ENCODE assay signal across 25 cellular contexts in the genomic region with DNA sequence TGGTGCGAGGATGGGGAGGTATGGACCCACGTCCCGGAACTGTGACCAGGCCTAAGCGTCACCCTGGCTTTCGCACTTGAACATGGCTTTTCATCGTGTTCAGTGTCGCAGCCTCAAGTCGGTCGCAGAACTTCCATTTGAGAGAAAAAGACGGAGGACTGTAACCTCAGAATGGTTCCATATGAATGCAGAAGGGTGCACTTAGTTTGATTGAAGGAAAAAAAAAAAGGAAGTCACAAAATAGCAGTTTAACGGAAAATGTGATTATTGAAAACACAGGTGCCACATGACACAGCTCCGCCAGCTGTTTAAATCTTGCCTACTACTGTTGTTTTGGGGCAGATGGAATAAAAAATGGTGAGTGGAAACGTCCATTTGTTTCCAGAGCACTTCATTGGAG. TPM values are rescaled to one million over a fixed set of nuclear protein-coding genes. Genes with fewer than 3 reads are reported as not detected.
DNase-seq lines count a peak whose midpoint lies in the region; ATAC-seq and TF ChIP-seq lines count a peak whose summit lies in the region.
"Had no signal": no experiment of that assay in that cellular context is flagged by ENCODE, and none has a peak within 500 bp of the region (broad histone marks: within the 10 kb centered on the region; RNA-seq: fewer than 3 reads in every experiment).

No MANE protein-coding gene starts in this region.

- intact Hi-C loops in activated T-helper 1 cell treated with anti-CD3 and anti-CD28 coated beads, Interleukin-12 subunit alpha, Interleukin-12 subunit beta, Interleukin-2, Interleukin-4 antibody, amounts not matched to agents 30 ng/mL and 10 ng/mL and 1 ng/mL, durations not matched to agents 14 hours and 24 hours and 36 hours (cut with micrococcal nuclease) = loop anchor here (5.0 kb wide), 1 partner anchor 36 kb away; the partner anchor contains the start of genes CRAMP1 and IFT140
- intact Hi-C loops in CD4-positive, alpha-beta memory T cell (cut with micrococcal nuclease) = no loop called here

- no peak for TF ChIP-seq CTCF in HL-60 (IDR thresholded peaks at IDR 0.05; ENCODE audit: insufficient read depth, low read length)
- no peak for TF ChIP-seq CTCF in GM20000 (IDR thresholded peaks at IDR 0.05; ENCODE audit: extremely low read depth, missing control alignments)

- peak; percentile 63 to 66 for DNase-seq in HL-60 (ENCODE audit: low read depth in 1 of 2, low spot score in 1 of 2)
- peak; percentile 19 to 66 for DNase-seq in NOMO-1 (lab: John Stamatoyannopoulos, UW; ENCODE audit: unreplicated experiment in 2 of 2)
- no peak for DNase-seq in activated T-helper 1 cell treated with anti-CD3 and anti-CD28 coated beads, Interleukin-12 subunit alpha, Interleukin-12 subunit beta, Interleukin-2, Interleukin-4 antibody, amounts not matched to agents 30 ng/mL and 10 ng/mL and 1 ng/mL, durations not matched to agents 14 hours and 24 hours and 36 hours (ENCODE audit: low spot score)
- DNase-seq in stimulated activated naive B cell treated with anti-CD40 and anti-IgM and Interleukin-4, amounts not matched to agents 10 μg/mL and 1 μg/mL and 100 μg/mL, for 72 hours = no peak
- no peak for DNase-seq in CD4-positive, alpha-beta memory T cell
- DNase-seq in cortex of kidney (lab: John Stamatoyannopoulos, UW) = no peak
- no peak for DNase-seq in GM20000 (ENCODE audit: low spot score)
- DNase-seq: activated CD4-positive, CD25-positive, alpha-beta regulatory T cell treated with anti-CD3 and anti-CD28 coated beads, Interleukin-2, amount 50 U/mL, for 72 hours; activated CD8-positive, alpha-beta T cell treated with anti-CD3 and anti-CD28 coated beads, Interleukin-2, amount 10 ng/mL, durations not matched to agents 7 days and 5 days; activated T-cell treated with anti-CD3 and anti-CD28 coated beads for 4 hours; colonic mucosa; DMS153; GDM1; mucosa of descending colon; NCI-H1694 treated with DMSO at 0.1 percent for 48 hours; NCI-H2227 treated with DMSO at 0.1 percent for 48 hours; NCI-H69; right lobe of liver; stimulated activated CD4-positive, alpha-beta T cell treated with anti-CD3 and anti-CD28 coated beads, Interleukin-12 subunit alpha, Interleukin-12 subunit beta, amount 100 ng/mL, for 4 hours; stimulated activated CD4-positive, alpha-beta T cell treated with anti-CD3 and anti-CD28 coated beads, Interleukin-4, amount 100 ng/mL, for 24 hours; stimulated activated naive CD8-positive, alpha-beta T cell treated with anti-CD3 and anti-CD28 coated beads, Interleukin-15, amount 100 ng/mL, for 72 hours; T-helper 9 cell; tibial artery had no signal

- no peaks in the 10 kb centered on the region for H3K9me3 ChIP-seq in CD4-positive, alpha-beta memory T cell (ENCODE audit: control insufficient read depth in 1 of 2, low read length in 2 of 2)
- H3K9me3 ChIP-seq: colonic mucosa, mucosa of descending colon, right lobe of liver, tibial artery had no signal

- H3K36me3 Mint-ChIP-seq in activated T-helper 1 cell treated with anti-CD3 and anti-CD28 coated beads, Interleukin-12 subunit alpha, Interleukin-12 subunit beta, Interleukin-2, Interleukin-4 antibody, amounts not matched to agents 30 ng/mL and 10 ng/mL and 1 ng/mL, durations not matched to agents 14 hours and 24 hours and 36 hours (ENCODE audit: low read depth) = peaks cover 57% of the 10 kb centered on the region
- peaks cover 66 to 75% of the 10 kb centered on the region in 2 donors for H3K36me3 Mint-ChIP-seq in stimulated activated naive B cell treated with anti-CD40 and anti-IgM and Interleukin-4, amounts not matched to agents 10 μg/mL and 1 μg/mL and 100 μg/mL, for 72 hours
- peaks cover 45 to 51% of the 10 kb centered on the region in 2 donors for H3K36me3 Mint-ChIP-seq in CD4-positive, alpha-beta memory T cell

- peak; percentile 73 to 76 for ATAC-seq in stimulated activated naive B cell treated with anti-CD40 and anti-IgM and Interleukin-4, amounts not matched to agents 10 μg/mL and 1 μg/mL and 100 μg/mL, for 72 hours (replicated peaks)
- ATAC-seq: activated CD8-positive, alpha-beta T cell treated with anti-CD3 and anti-CD28 coated beads, Interleukin-2, amount 10 ng/mL, durations not matched to agents 7 days and 5 days; mucosa of descending colon; right lobe of liver; Right ventricle myocardium inferior; stimulated activated naive CD8-positive, alpha-beta T cell treated with anti-CD3 and anti-CD28 coated beads, Interleukin-15, amount 100 ng/mL, for 72 hours had no signal

- no peak overlapping the region for H3K4me3 Mint-ChIP-seq in activated T-helper 1 cell treated with anti-CD3 and anti-CD28 coated beads, Interleukin-12 subunit alpha, Interleukin-12 subunit beta, Interleukin-2, Interleukin-4 antibody, amounts not matched to agents 30 ng/mL and 10 ng/mL and 1 ng/mL, durations not matched to agents 14 hours and 24 hours and 36 hours
- peak overlapping the region; percentile 8 to 39 for H3K4me3 Mint-ChIP-seq in stimulated activated naive B cell treated with anti-CD40 and anti-IgM and Interleukin-4, amounts not matched to agents 10 μg/mL and 1 μg/mL and 100 μg/mL, for 72 hours
- H3K4me3 Mint-ChIP-seq in CD4-positive, alpha-beta memory T cell = no peak overlapping the region
- H3K4me3 Mint-ChIP-seq: activated CD8-positive, alpha-beta T cell treated with anti-CD3 and anti-CD28 coated beads, Interleukin-2, amount 10 ng/mL, durations not matched to agents 7 days and 5 days; neural progenitor cell; stimulated activated naive CD8-positive, alpha-beta T cell treated with anti-CD3 and anti-CD28 coated beads, Interleukin-15, amount 100 ng/mL, for 72 hours had no signal

- peaks cover 22% of the 10 kb centered on the region for H3K36me3 ChIP-seq in CD4-positive, alpha-beta memory T cell (ENCODE audit: insufficient read depth, low read length)
- H3K36me3 ChIP-seq: colonic mucosa had no signal

- no peaks in the 10 kb centered on the region for H3K9me3 Mint-ChIP-seq in activated T-helper 1 cell treated with anti-CD3 and anti-CD28 coated beads, Interleukin-12 subunit alpha, Interleukin-12 subunit beta, Interleukin-2, Interleukin-4 antibody, amounts not matched to agents 30 ng/mL and 10 ng/mL and 1 ng/mL, durations not matched to agents 14 hours and 24 hours and 36 hours
- H3K9me3 Mint-ChIP-seq in stimulated activated naive B cell treated with anti-CD40 and anti-IgM and Interleukin-4, amounts not matched to agents 10 μg/mL and 1 μg/mL and 100 μg/mL, for 72 hours = peaks cover 0 to 2% of the 10 kb centered on the region in 2 donors
- peaks cover 0 to 2% (median 0%) of the 10 kb centered on the region in 8 donors for H3K9me3 Mint-ChIP-seq in CD4-positive, alpha-beta memory T cell
- H3K9me3 Mint-ChIP-seq: neural progenitor cell; stimulated activated naive CD8-positive, alpha-beta T cell treated with anti-CD3 and anti-CD28 coated beads, Interleukin-15, amount 100 ng/mL, for 72 hours had no signal

- CTCF ChIA-PET in CD4-positive, alpha-beta memory T cell (lab: Charles Lee; ENCODE audit: partially characterized antibody) = interaction anchor here (1.2 kb wide), 1 partner anchor 57 kb away, joined by 4 read pairs; no protein-coding TSS in a partner anchor

- H3K27me3 ChIP-seq in HL-60 (ENCODE audit: insufficient read depth, poor library complexity, severe bottlenecking) = no peaks in the 10 kb centered on the region
- no peaks in the 10 kb centered on the region for H3K27me3 ChIP-seq in CD4-positive, alpha-beta memory T cell (ENCODE audit: insufficient read depth, low read length)
- H3K27me3 ChIP-seq: colonic mucosa, neural progenitor cell, right lobe of liver, tibial artery had no signal

- no peak overlapping the region for H3K4me3 ChIP-seq in HL-60 (replicated peaks; ENCODE audit: insufficient read depth, low read length)
- H3K4me3 ChIP-seq in CD4-positive, alpha-beta memory T cell (ENCODE audit: low read length in 2 of 2) = no peak overlapping the region
- H3K4me3 ChIP-seq: colonic mucosa, mucosa of descending colon, neural progenitor cell, right lobe of liver, tibial artery had no signal

- peaks cover 14% of the 10 kb centered on the region for H3K4me1 ChIP-seq in CD4-positive, alpha-beta memory T cell (ENCODE audit: insufficient read depth, low read length)
- H3K4me1 ChIP-seq: colonic mucosa, right lobe of liver, tibial artery had no signal

- peak overlapping the region; percentile 90 for H3K27ac ChIP-seq in HL-60 (replicated peaks)
- H3K27ac ChIP-seq in CD4-positive, alpha-beta memory T cell (ENCODE audit: low read depth, low read length) = no peak overlapping the region
- H3K27ac ChIP-seq: colonic mucosa, neural progenitor cell, right lobe of liver, tibial artery had no signal

- H3K27me3 Mint-ChIP-seq in activated T-helper 1 cell treated with anti-CD3 and anti-CD28 coated beads, Interleukin-12 subunit alpha, Interleukin-12 subunit beta, Interleukin-2, Interleukin-4 antibody, amounts not matched to agents 30 ng/mL and 10 ng/mL and 1 ng/mL, durations not matched to agents 14 hours and 24 hours and 36 hours (ENCODE audit: insufficient read depth) = no peaks in the 10 kb centered on the region
- H3K27me3 Mint-ChIP-seq in stimulated activated naive B cell treated with anti-CD40 and anti-IgM and Interleukin-4, amounts not matched to agents 10 μg/mL and 1 μg/mL and 100 μg/mL, for 72 hours = no peaks in the 10 kb centered on the region
- no peaks in the 10 kb centered on the region for H3K27me3 Mint-ChIP-seq in CD4-positive, alpha-beta memory T cell
- H3K27me3 Mint-ChIP-seq: stimulated activated naive CD8-positive, alpha-beta T cell treated with anti-CD3 and anti-CD28 coated beads, Interleukin-15, amount 100 ng/mL, for 72 hours had no signal

- POLR2A ChIA-PET in CD4-positive, alpha-beta memory T cell (lab: Charles Lee; ENCODE audit: partially characterized antibody) = no interaction called here

- H3K4me1 Mint-ChIP-seq in activated T-helper 1 cell treated with anti-CD3 and anti-CD28 coated beads, Interleukin-12 subunit alpha, Interleukin-12 subunit beta, Interleukin-2, Interleukin-4 antibody, amounts not matched to agents 30 ng/mL and 10 ng/mL and 1 ng/mL, durations not matched to agents 14 hours and 24 hours and 36 hours (ENCODE audit: low read depth) = peaks cover 23% of the 10 kb centered on the region
- H3K4me1 Mint-ChIP-seq in stimulated activated naive B cell treated with anti-CD40 and anti-IgM and Interleukin-4, amounts not matched to agents 10 μg/mL and 1 μg/mL and 100 μg/mL, for 72 hours = peaks cover 50 to 62% of the 10 kb centered on the region in 2 donors
- peaks cover 17 to 33% (median 23%) of the 10 kb centered on the region in 4 donors for H3K4me1 Mint-ChIP-seq in CD4-positive, alpha-beta memory T cell

- H3K27ac Mint-ChIP-seq in activated T-helper 1 cell treated with anti-CD3 and anti-CD28 coated beads, Interleukin-12 subunit alpha, Interleukin-12 subunit beta, Interleukin-2, Interleukin-4 antibody, amounts not matched to agents 30 ng/mL and 10 ng/mL and 1 ng/mL, durations not matched to agents 14 hours and 24 hours and 36 hours = peak overlapping the region; percentile 23
- peak overlapping the region; percentile 84 for H3K27ac Mint-ChIP-seq in stimulated activated naive B cell treated with anti-CD40 and anti-IgM and Interleukin-4, amounts not matched to agents 10 μg/mL and 1 μg/mL and 100 μg/mL, for 72 hours
- H3K27ac Mint-ChIP-seq in CD4-positive, alpha-beta memory T cell = peak overlapping the region in 1 of 7 donors; percentile 37
- H3K27ac Mint-ChIP-seq: activated CD8-positive, alpha-beta T cell treated with anti-CD3 and anti-CD28 coated beads, Interleukin-2, amount 10 ng/mL, durations not matched to agents 7 days and 5 days; neural progenitor cell had no signal

RNA-seq across cellular contexts. Expression of gene JPT2, which starts 30.2 kb away (rescaled TPM):
- 106 and 119 TPM in 2 replicates for total RNA-seq in activated T-helper 1 cell treated with anti-CD3 and anti-CD28 coated beads, Interleukin-12 subunit alpha, Interleukin-12 subunit beta, Interleukin-2, Interleukin-4 antibody, amounts not matched to agents 30 ng/mL and 10 ng/mL and 1 ng/mL, durations not matched to agents 14 hours and 24 hours and 36 hours
- total RNA-seq in CD4-positive, alpha-beta memory T cell = 10 to 100 TPM; 38.1 to 43.1 TPM
- 10 to 100 TPM in 1 of 2 donors, 1 to 10 TPM in 1; 4.8 to 10.7 TPM for polyA plus RNA-seq in CD4-positive, alpha-beta memory T cell

RNA-seq across cellular contexts. Expression of gene CRAMP1, which starts 35.7 kb away (rescaled TPM):
- total RNA-seq in activated T-helper 1 cell treated with anti-CD3 and anti-CD28 coated beads, Interleukin-12 subunit alpha, Interleukin-12 subunit beta, Interleukin-2, Interleukin-4 antibody, amounts not matched to agents 30 ng/mL and 10 ng/mL and 1 ng/mL, durations not matched to agents 14 hours and 24 hours and 36 hours = 38.6 and 38.7 TPM in 2 replicates
- 10 to 100 TPM; 27.3 to 33.8 TPM for total RNA-seq in CD4-positive, alpha-beta memory T cell
- polyA plus RNA-seq in CD4-positive, alpha-beta memory T cell = 1 to 10 TPM in 1 of 2 donors, under 1 TPM in 1; 0.55 to 5.1 TPM

RNA-seq across cellular contexts. Expression of gene IFT140, which starts 36.0 kb away (rescaled TPM):
- 8.8 and 9.5 TPM in 2 replicates for total RNA-seq in activated T-helper 1 cell treated with anti-CD3 and anti-CD28 coated beads, Interleukin-12 subunit alpha, Interleukin-12 subunit beta, Interleukin-2, Interleukin-4 antibody, amounts not matched to agents 30 ng/mL and 10 ng/mL and 1 ng/mL, durations not matched to agents 14 hours and 24 hours and 36 hours
- total RNA-seq in CD4-positive, alpha-beta memory T cell = 1 to 10 TPM; 5.5 to 7.3 TPM
- 1 to 10 TPM; 3.3 to 3.8 TPM for polyA plus RNA-seq in CD4-positive, alpha-beta memory T cell

RNA-seq across cellular contexts. Expression of gene MAPK8IP3, which starts 58.1 kb away (rescaled TPM):
- total RNA-seq in activated T-helper 1 cell treated with anti-CD3 and anti-CD28 coated beads, Interleukin-12 subunit alpha, Interleukin-12 subunit beta, Interleukin-2, Interleukin-4 antibody, amounts not matched to agents 30 ng/mL and 10 ng/mL and 1 ng/mL, durations not matched to agents 14 hours and 24 hours and 36 hours = 84.4 and 84.6 TPM in 2 replicates
- total RNA-seq in CD4-positive, alpha-beta memory T cell = 100 to 1,000 TPM; 238 to 248 TPM
- polyA plus RNA-seq in CD4-positive, alpha-beta memory T cell = 1 to 10 TPM in 1 of 2 donors, under 1 TPM in 1; 0.86 to 4.6 TPM

Comparison
In these comparisons a context has a peak if more than half of its experiments do, and no peak if none do; other contexts are left out.
1. DNase-seq: peak in HL-60 (2 of 2) and NOMO-1 (2 of 2); none in activated T-helper 1 cell treated with anti-CD3 and anti-CD28 coated beads, Interleukin-12 subunit alpha, Interleukin-12 subunit beta, Interleukin-2, Interleukin-4 antibody, amounts not matched to agents 30 ng/mL and 10 ng/mL and 1 ng/mL, durations not matched to agents 14 hours and 24 hours and 36 hours (single experiment), stimulated activated naive B cell treated with anti-CD40 and anti-IgM and Interleukin-4, amounts not matched to agents 10 μg/mL and 1 μg/mL and 100 μg/mL, for 72 hours (single experiment), CD4-positive, alpha-beta memory T cell (0 of 5), cortex of kidney (single experiment) and GM20000 (single experiment).
2. H3K4me3 Mint-ChIP-seq: peak in stimulated activated naive B cell treated with anti-CD40 and anti-IgM and Interleukin-4, amounts not matched to agents 10 μg/mL and 1 μg/mL and 100 μg/mL, for 72 hours (2 of 2); none in activated T-helper 1 cell treated with anti-CD3 and anti-CD28 coated beads, Interleukin-12 subunit alpha, Interleukin-12 subunit beta, Interleukin-2, Interleukin-4 antibody, amounts not matched to agents 30 ng/mL and 10 ng/mL and 1 ng/mL, durations not matched to agents 14 hours and 24 hours and 36 hours (single experiment) and CD4-positive, alpha-beta memory T cell (0 of 8).